Comparison of ENCODE assay signal across 8 cellular contexts in the genomic region with DNA sequence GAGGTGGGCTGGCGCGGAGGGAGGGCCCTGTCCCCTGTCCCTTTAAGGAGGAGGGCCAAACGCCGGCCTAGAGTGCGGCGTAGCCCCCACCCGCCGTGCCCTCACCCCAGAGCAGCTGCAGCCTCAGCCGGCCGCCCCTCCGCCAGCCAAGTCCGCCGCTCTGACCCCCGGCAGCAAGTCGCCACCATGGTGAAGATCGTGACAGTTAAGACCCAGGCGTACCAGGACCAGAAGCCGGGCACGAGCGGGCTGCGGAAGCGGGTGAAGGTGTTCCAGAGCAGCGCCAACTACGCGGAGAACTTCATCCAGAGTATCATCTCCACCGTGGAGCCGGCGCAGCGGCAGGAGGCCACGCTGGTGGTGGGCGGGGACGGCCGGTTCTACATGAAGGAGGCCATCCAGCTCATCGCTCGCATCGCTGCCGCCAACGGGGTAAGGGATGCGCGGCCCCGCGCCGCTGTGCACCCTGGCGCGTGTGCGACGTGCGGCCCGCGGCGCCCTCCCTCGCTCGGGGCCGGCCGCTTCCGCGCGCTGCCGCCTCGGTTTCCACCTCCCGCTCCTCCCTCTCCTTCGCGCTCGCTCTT. TPM values are rescaled to one million over a fixed set of nuclear protein-coding genes. Genes with fewer than 3 reads are reported as not detected.
DNase-seq lines count a peak whose midpoint lies in the region; ATAC-seq and TF ChIP-seq lines count a peak whose summit lies in the region.

Gene PGM1 (plus strand): TSS at position 109 of the 584 bp plus-strand sequence. CDS start 78 bp downstream, at position 187.

- under 1% methylated on average over 64 of the region's 64 CpGs for WGBS in right cardiac atrium

- TF ChIP-seq CTCF in GM12865 (IDR thresholded peaks at IDR 0.05; ENCODE audit: insufficient read depth, low read depth, low read length, missing control alignments) (no peak), vagina (IDR thresholded peaks at IDR 0.05) (no peak)

- TF ChIP-seq POLR2A in vagina (IDR thresholded peaks at IDR 0.05), result no peak

- H3K27ac ChIP-seq in angular gyrus (ENCODE audit: low read depth, low read length) (peak within 1 kb of the TSS; percentile 90), right cardiac atrium (ENCODE audit: low read length) (peak within 1 kb of the TSS; percentile 66), rectal smooth muscle tissue (ENCODE audit: low read depth, low read length) (peak within 1 kb of the TSS; percentile 78), vagina (peak within 1 kb of the TSS; percentile 88)

- H3K36me3 ChIP-seq in rectal smooth muscle tissue (ENCODE audit: control insufficient read depth, insufficient read depth, low read length) (no peaks in the 10 kb centered on the region), vagina (no peaks in the 10 kb centered on the region)

- peak within 1 kb of the TSS; percentile 90 for H3K4me3 ChIP-seq in GM12865 (ENCODE audit: low read depth, low read length)
- peak within 1 kb of the TSS; percentile 48 for H3K4me3 ChIP-seq in right cardiac atrium (ENCODE audit: low read length)
- H3K4me3 ChIP-seq in rectal smooth muscle tissue (ENCODE audit: low read length), result peak within 1 kb of the TSS; percentile 94
- H3K4me3 ChIP-seq in vagina, result peak within 1 kb of the TSS; percentile 68 to 79

- ATAC-seq in HG02588 (IDR thresholded peaks at IDR 0.05; ENCODE audit: unreplicated experiment) (peak; percentile 67), right cardiac atrium (peak; percentile 85 to 90)

- H3K9me3 ChIP-seq in right cardiac atrium (ENCODE audit: control insufficient read depth, low read length) (no peaks in the 10 kb centered on the region), vagina (no peaks in the 10 kb centered on the region)

- H3K27me3 ChIP-seq in right cardiac atrium (ENCODE audit: control insufficient read depth, insufficient read depth) (no peaks in the 10 kb centered on the region), rectal smooth muscle tissue (ENCODE audit: control insufficient read depth, insufficient read depth, low read length) (no peaks in the 10 kb centered on the region), vagina (no peaks in the 10 kb centered on the region)

- H3K4me1 ChIP-seq in right cardiac atrium (ENCODE audit: control insufficient read depth, insufficient read depth, low read length), result no peaks in the 10 kb centered on the region
- no peaks in the 10 kb centered on the region for H3K4me1 ChIP-seq in rectal smooth muscle tissue (ENCODE audit: control insufficient read depth, insufficient read depth, low read length)
- H3K4me1 ChIP-seq in vagina, result peaks cover 9% of the 10 kb centered on the region

- H3K9ac ChIP-seq in rectal smooth muscle tissue (ENCODE audit: low read length), result peak within 1 kb of the TSS; percentile 86

- intact Hi-C loops in T-helper 1 cell treated with Interleukin-12 subunit alpha and Interleukin-12 subunit beta and Interleukin-4 antibody, amounts not matched to agents 30 ng/mL and 1 ng/mL, for 36 hours (cut with micrococcal nuclease), result loop anchor here (1.0 to 10.0 kb wide), 7 partner anchors 18 to 1827 kb away; partner anchors contain the start of genes ALG6, ATG4C, DOCK7 and LEPR
- intact Hi-C loops in right cardiac atrium (cut with DNase I) (no loop called here), vagina (cut with DNase I) (no loop called here)

- DNase-seq in GM12865 (ENCODE audit: low read depth) (peak; percentile 87), NCI-H1048 (lab: John Stamatoyannopoulos, UW) (peak; percentile 67), right cardiac atrium (peak; percentile 74 to 90 (median 87)), vagina (ENCODE audit: extremely low spot score in 2 of 2) (no peak)

RNA-seq across cellular contexts. Expression of gene PGM1, which starts in this region (rescaled TPM):
- 32.8 and 38.4 TPM in 2 replicates for total RNA-seq in T-helper 1 cell treated with Interleukin-12 subunit alpha and Interleukin-12 subunit beta and Interleukin-4 antibody, amounts not matched to agents 30 ng/mL and 1 ng/mL, for 36 hours
- total RNA-seq in right cardiac atrium (100 to 1,000 TPM; 220 to 255 (median 232) TPM), vagina (46.4 TPM)
- polyA plus RNA-seq in right cardiac atrium, result 96.2 TPM

Comparison
In these comparisons a context has a peak if more than half of its experiments do, and no peak if none do; other contexts are left out.
1. DNase-seq: peak in GM12865 (single experiment), NCI-H1048 (single experiment) and right cardiac atrium (3 of 3); none in vagina (0 of 2).
2. Peak in every context shown above with its lines, with median percentiles within 50 percentile points of each other: H3K4me3 ChIP-seq and H3K27ac ChIP-seq.